Comparison of ENCODE assay signal across 29 cellular contexts in genomic region chr4:38115601-38116000, GRCh38.
"Had no signal": no experiment of that assay in that cellular context is flagged by ENCODE, and none has a peak within 500 bp of the region (broad histone marks: within the 10 kb centered on the region; RNA-seq: fewer than 3 reads in every experiment).

No MANE protein-coding gene starts in this region.

- H3K9me3 ChIP-seq: heart right ventricle, lower lobe of right lung, neutrophil, right atrium auricular region, right lobe of liver, testis, thyroid gland, transverse colon, upper lobe of right lung had no signal

- H3K27ac ChIP-seq: hepatocyte, lower lobe of right lung, neural progenitor cell, neutrophil, right atrium auricular region, right lobe of liver, testis, thyroid gland, upper lobe of right lung had no signal

- H3K27me3 Mint-ChIP-seq: naive thymus-derived CD8-positive, alpha-beta T cell; progenitor cell of endocrine pancreas; stimulated activated naive CD8-positive, alpha-beta T cell treated with anti-CD3 and anti-CD28 coated beads, Interleukin-15, amount 100 ng/mL, for 72 hours had no signal

- DNase-seq: heart right ventricle; islet precursor cell; kidney glomerular epithelial cell; left cardiac atrium; lower lobe of right lung; mammary epithelial cell; mesenchymal stem cell; naive thymus-derived CD8-positive, alpha-beta T cell; nephron progenitor cell; occipital lobe; right lobe of liver; stimulated activated CD4-positive, alpha-beta T cell treated with anti-CD3 and anti-CD28 coated beads, Interleukin-12 subunit alpha, Interleukin-12 subunit beta, amount 100 ng/mL, for 4 hours; stimulated activated CD4-positive, alpha-beta T cell treated with anti-CD3 and anti-CD28 coated beads, Interleukin-15, amount 100 ng/mL, for 24 hours; stimulated activated CD4-positive, alpha-beta T cell treated with anti-CD3 and anti-CD28 coated beads, Interleukin-2, amount 100 ng/mL, for 24 hours; stimulated activated CD4-positive, alpha-beta T cell treated with anti-CD3 and anti-CD28 coated beads, Interleukin-4, amount 100 ng/mL, for 1 hour; stimulated activated naive CD4-positive, alpha-beta T cell; stimulated activated naive CD8-positive, alpha-beta T cell treated with anti-CD3 and anti-CD28 coated beads, Interleukin-15, amount 100 ng/mL, for 72 hours; substantia nigra; testis; thyroid gland; transverse colon; upper lobe of right lung had no signal

- H3K4me3 ChIP-seq: heart right ventricle, hepatocyte, lower lobe of right lung, neural progenitor cell, right atrium auricular region, right lobe of liver, smooth muscle cell, testis, thyroid gland, transverse colon, upper lobe of right lung had no signal

- ATAC-seq: heart right ventricle; left cardiac atrium; left lobe of liver; lower lobe of right lung; naive thymus-derived CD8-positive, alpha-beta T cell; right lobe of liver; stimulated activated naive CD8-positive, alpha-beta T cell treated with anti-CD3 and anti-CD28 coated beads, Interleukin-15, amount 100 ng/mL, for 72 hours; upper lobe of right lung had no signal

- H3K4me3 Mint-ChIP-seq: naive thymus-derived CD8-positive, alpha-beta T cell; nephron progenitor cell; neural progenitor cell; stimulated activated naive CD8-positive, alpha-beta T cell treated with anti-CD3 and anti-CD28 coated beads, Interleukin-15, amount 100 ng/mL, for 72 hours had no signal

- H3K36me3 ChIP-seq: neural progenitor cell had no signal

- H3K9me3 Mint-ChIP-seq: naive thymus-derived CD8-positive, alpha-beta T cell; nephron progenitor cell; neural progenitor cell; stimulated activated naive CD8-positive, alpha-beta T cell treated with anti-CD3 and anti-CD28 coated beads, Interleukin-15, amount 100 ng/mL, for 72 hours had no signal

- H3K4me1 Mint-ChIP-seq: stimulated activated naive CD8-positive, alpha-beta T cell treated with anti-CD3 and anti-CD28 coated beads, Interleukin-15, amount 100 ng/mL, for 72 hours had no signal

- H3K27me3 ChIP-seq: heart right ventricle, hepatocyte, neural progenitor cell, neutrophil, right atrium auricular region, right lobe of liver, testis, thyroid gland, transverse colon, upper lobe of right lung had no signal
